9 cellular contexts compared by ENCODE assay signal in the genomic region with DNA sequence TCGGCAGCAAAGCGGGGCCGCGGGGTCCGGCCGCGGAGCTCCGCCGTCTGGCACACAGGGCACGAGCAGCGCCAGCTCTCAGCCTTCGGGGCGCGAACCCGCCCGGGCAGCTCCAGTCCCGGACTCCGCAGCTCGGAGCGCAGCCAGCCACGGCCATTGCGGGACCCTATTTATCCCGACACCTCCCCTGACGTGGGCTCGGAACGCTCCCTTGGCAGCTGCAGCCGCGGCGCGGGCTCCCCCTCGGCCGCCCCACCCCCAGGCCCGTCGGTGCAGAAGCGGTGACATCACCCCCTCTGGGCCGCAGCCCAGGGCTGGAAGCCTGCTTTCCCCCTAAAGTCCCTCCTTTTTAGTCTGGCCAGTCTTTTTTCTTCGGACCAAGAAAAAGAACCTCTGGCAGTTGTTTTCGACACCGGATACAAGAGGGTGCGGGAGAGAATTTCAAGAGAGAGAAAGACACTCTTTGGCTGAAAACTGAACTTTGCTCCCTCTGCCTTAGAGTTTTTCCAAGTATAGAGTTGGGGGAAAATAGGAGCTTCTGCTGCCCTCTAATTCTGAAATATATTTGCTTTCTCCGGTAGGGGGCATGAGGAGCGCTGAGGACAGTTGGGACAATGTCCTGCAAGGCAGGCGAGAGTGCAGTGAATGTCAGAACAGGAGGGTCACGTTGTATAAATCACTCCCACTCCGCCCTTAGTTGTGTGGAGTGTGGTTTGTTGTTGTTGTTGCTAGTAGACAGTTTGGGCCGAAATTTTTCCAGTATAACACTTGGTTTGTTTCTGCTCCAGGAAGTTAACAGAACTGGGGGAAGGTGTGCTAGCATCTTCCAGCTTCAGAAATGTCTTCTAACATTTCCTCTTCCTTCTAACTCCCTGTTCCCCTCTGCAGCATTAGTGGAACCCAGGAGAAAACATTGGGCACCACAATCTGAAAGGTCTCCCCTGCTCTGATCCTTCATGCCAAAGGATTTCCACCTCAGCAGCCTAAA. TPM values are rescaled to one million over a fixed set of nuclear protein-coding genes. Genes with fewer than 3 reads are reported as not detected.
A peak's percentile ranks its signal among the peaks of the same experiment; 100 is the strongest.
DNase-seq lines count a peak whose midpoint lies in the region; ATAC-seq lines count a peak whose summit lies in the region.
"Had no signal": no experiment of that assay in that cellular context is flagged by ENCODE, and none has a peak within 500 bp of the region (broad histone marks: within the 10 kb centered on the region; RNA-seq: fewer than 3 reads in every experiment).

A gene (minus strand): TSS at position 145 of the 988 bp plus-strand sequence. CDS start 280 bp downstream, outside the sequence.

- ATAC-seq in HG02610 (IDR thresholded peaks at IDR 0.05; ENCODE audit: unreplicated experiment) (peak; percentile 39), left ventricle myocardium superior (peak; percentile 62)

- intact Hi-C loops in left ventricle myocardium superior (cut with micrococcal nuclease) = loop anchor here (10.0 kb wide), 1 partner anchor 188 kb away; no protein-coding TSS in a partner anchor
- intact Hi-C loops in posterior cingulate gyrus (cut with DNase I) = no loop called here

- DNase-seq in NCI-H2081 (lab: John Stamatoyannopoulos, UW) = peak; percentile 58 to 65
- no peak for DNase-seq in NCI-H2081 treated with DMSO at 0.1 percent for 48 hours (lab: John Stamatoyannopoulos, UW)
- DNase-seq in NCI-H446 treated with DMSO at 0.1 percent for 48 hours (lab: John Stamatoyannopoulos, UW) = peak; percentile 50
- DNase-seq in anterior cingulate cortex (lab: John Stamatoyannopoulos, UW) = peak in 38 of 58 donors; percentile 8 to 66 (median 30)
- peak; percentile 78 for DNase-seq in left ventricle myocardium superior
- DNase-seq in posterior cingulate gyrus = peak; percentile 17 to 87 (median 33)
- no peak for DNase-seq in GM19240 (ENCODE audit: insufficient read length, low spot score)

RNA-seq across cellular contexts. Expression of the gene that starts here (rescaled TPM):
- 1.0 TPM for total RNA-seq in left ventricle myocardium superior
- total RNA-seq: CD4-positive, CD25-positive, alpha-beta regulatory T cell had no signal

Comparison
In these comparisons a context has a peak if more than half of its experiments do, and no peak if none do; other contexts are left out.
1. DNase-seq: peak in NCI-H2081 (2 of 2), NCI-H446 treated with DMSO at 0.1 percent for 48 hours (single experiment), anterior cingulate cortex (38 of 58), left ventricle myocardium superior (single experiment) and posterior cingulate gyrus (10 of 10); none in NCI-H2081 treated with DMSO at 0.1 percent for 48 hours (single experiment) and GM19240 (single experiment).